ENCODE assay signal across 8 cellular contexts in genomic region chr7:120915314-120915713, GRCh38.
"Had no signal": no experiment of that assay in that cellular context is flagged by ENCODE, and none has a peak within 500 bp of the region (broad histone marks: within the 10 kb centered on the region; RNA-seq: fewer than 3 reads in every experiment).

No MANE protein-coding gene starts in this region.

- H3K4me1 ChIP-seq: HAP-1 had no signal

- H3K9me3 ChIP-seq: HAP-1 had no signal

- H3K9ac ChIP-seq: GM23248 had no signal

- H3K27ac ChIP-seq: GM23248 had no signal

- DNase-seq: GM23248, GOT3, H7, HFFc6, IMR-90 had no signal

- H2AFZ ChIP-seq: GM23248 had no signal

- H3K36me3 ChIP-seq: HAP-1 had no signal

- ATAC-seq: HCT116, K562 had no signal

- H3K27ac Mint-ChIP-seq: HFFc6 had no signal

- H3K4me3 Mint-ChIP-seq: HFFc6 had no signal

- H3K4me3 ChIP-seq: GM23248, HAP-1, K562 had no signal

- H3K9me3 Mint-ChIP-seq: HFFc6 had no signal
